In genomic region chr15:54206586-54207321, GRCh38 we compare ENCODE assay signal across 29 cellular contexts.
"Had no signal": no experiment of that assay in that cellular context is flagged by ENCODE, and none has a peak within 500 bp of the region (broad histone marks: within the 10 kb centered on the region; RNA-seq: fewer than 3 reads in every experiment).

No MANE protein-coding gene starts in this region.

- H3K36me3 ChIP-seq: Peyer's patch, SJSA1 had no signal

- H3K9me3 ChIP-seq: SK-N-SH had no signal

- ATAC-seq: activated naive CD8-positive, alpha-beta T cell treated with anti-CD3 and anti-CD28 coated beads, Interleukin-2, amount 50 U/mL, for 24 hours; activated T-cell treated with anti-CD3 and anti-CD28 coated beads, Interleukin-2, amount 50 U/mL, for 4 hours; PC-3 had no signal

- H3K4me3 ChIP-seq: Peyer's patch, SJSA1 had no signal

- H3K27ac ChIP-seq: Peyer's patch, SJSA1 had no signal

- H3K4me1 ChIP-seq: Peyer's patch, SJSA1 had no signal

- DNase-seq: activated B cell treated with CpG ODN at 0.5 μM for 24 hours; activated CD4-positive, alpha-beta memory T cell treated with anti-CD3 and anti-CD28 coated beads for 36 hours; activated CD4-positive, alpha-beta T cell treated with anti-CD3 and anti-CD28 coated beads for 4 hours; activated CD4-positive, alpha-beta T cell treated with anti-CD3 and anti-CD28 coated beads, Interleukin-2, amount 50 U/mL, for 1 hour; activated CD4-positive, CD25-positive, alpha-beta regulatory T cell treated with anti-CD3 and anti-CD28 coated beads, Interleukin-2, amount 50 U/mL, for 72 hours; activated CD8-positive, alpha-beta memory T cell treated with anti-CD3 and anti-CD28 coated beads, Interleukin-2, amount 50 U/mL, for 4 hours; activated naive CD4-positive, alpha-beta T cell treated with anti-CD3 and anti-CD28 coated beads, Interleukin-2, amount 10 ng/mL, durations not matched to agents 7 days and 5 days; activated naive CD8-positive, alpha-beta T cell treated with anti-CD3 and anti-CD28 coated beads, Interleukin-2, amount 50 U/mL, for 24 hours; activated T-cell treated with anti-CD3 and anti-CD28 coated beads for 4 hours; activated T-cell treated with anti-CD3 and anti-CD28 coated beads, Interleukin-2, amount 50 U/mL, for 4 hours; anterior cingulate cortex; central memory CD4-positive, alpha-beta T cell; KG1; NCI-H1092 treated with DMSO at 0.1 percent for 48 hours; NCI-H1417; NCI-H187 treated with DMSO at 0.1 percent for 48 hours; NCI-H2081; NCI-H2171 treated with DMSO at 0.1 percent for 48 hours; NCI-H2227 treated with DMSO at 0.1 percent for 48 hours; NCI-H446; NCI-H510A treated with DMSO at 0.1 percent for 48 hours; NCI-H526 treated with DMSO at 0.1 percent for 48 hours; NCI-H774; PC-3; Peyer's patch; RPMI8226; SHP77 treated with DMSO at 0.1 percent for 48 hours; SK-N-SH had no signal
